In genomic region chr7:124429923-124430322, GRCh38 we compare ENCODE assay signal across 28 cellular contexts.
"Had no signal": no experiment of that assay in that cellular context is flagged by ENCODE, and none has a peak within 500 bp of the region (broad histone marks: within the 10 kb centered on the region; RNA-seq: fewer than 3 reads in every experiment).

No MANE protein-coding gene starts in this region.

- H3K36me3 ChIP-seq: ascending aorta, MG63 had no signal

- H3K4me1 Mint-ChIP-seq: activated CD8-positive, alpha-beta memory T cell treated with anti-CD3 and anti-CD28 coated beads, Interleukin-2, amount 10 ng/mL, durations not matched to agents 7 days and 5 days; activated naive CD8-positive, alpha-beta T cell treated with anti-CD3 and anti-CD28 coated beads, Interleukin-2, amount 50 U/mL, for 24 hours; T-helper 17 cell; WTC11 had no signal

- DNase-seq: activated CD4-positive, alpha-beta T cell treated with anti-CD3 and anti-CD28 coated beads for 48 hours; activated CD4-positive, alpha-beta T cell treated with anti-CD3 and anti-CD28 coated beads, Interleukin-2, amount 50 U/mL, for 4 hours; activated CD4-positive, CD25-positive, alpha-beta regulatory T cell treated with anti-CD3 and anti-CD28 coated beads, Interleukin-2, amount 50 U/mL, for 72 hours; activated CD8-positive, alpha-beta memory T cell treated with anti-CD3 and anti-CD28 coated beads, Interleukin-2, amount 10 ng/mL, durations not matched to agents 7 days and 5 days; activated effector memory CD4-positive, alpha-beta T cell treated with anti-CD3 and anti-CD28 coated beads, Interleukin-2, amount 50 U/mL, for 16 hours; activated naive CD4-positive, alpha-beta T cell treated with Interleukin-2 at 50 U/mL for 16 hours; activated naive CD8-positive, alpha-beta T cell treated with anti-CD3 and anti-CD28 coated beads, Interleukin-2, amount 50 U/mL, for 24 hours; activated T-cell treated with anti-CD3 and anti-CD28 coated beads, Interleukin-2, amount 50 U/mL, for 4 hours; amniotic stem cell; body of pancreas; central memory CD4-positive, alpha-beta T cell; MG63; MV-4-11; NCI-H1092 treated with DMSO at 0.1 percent for 48 hours; NCI-H1436 treated with DMSO at 0.1 percent for 48 hours; NCI-H187; NCI-H2107; NCI-H446 treated with DMSO at 0.1 percent for 48 hours; NCI-H524 treated with DMSO at 0.1 percent for 48 hours; PC-9; SHP77 treated with DMSO at 0.1 percent for 48 hours; T-helper 17 cell; T-helper 9 cell had no signal

- H3K27me3 ChIP-seq: ascending aorta, body of pancreas, MG63 had no signal

- FAIRE-seq: bronchial epithelial cell had no signal

- H2AFZ ChIP-seq: PC-9 had no signal

- H3K27ac Mint-ChIP-seq: activated CD8-positive, alpha-beta memory T cell treated with anti-CD3 and anti-CD28 coated beads, Interleukin-2, amount 10 ng/mL, durations not matched to agents 7 days and 5 days; activated naive CD4-positive, alpha-beta T cell treated with anti-CD3 and anti-CD28 coated beads, Interleukin-2, amount 50 U/mL, for 72 hours; activated naive CD8-positive, alpha-beta T cell treated with anti-CD3 and anti-CD28 coated beads, Interleukin-2, amount 50 U/mL, for 24 hours; T-helper 17 cell; WTC11 had no signal

- H3K9me3 Mint-ChIP-seq: activated T-cell treated with anti-CD3 and anti-CD28 coated beads, Interleukin-2, amount 50 U/mL, for 4 hours; WTC11 had no signal

- H3K27ac ChIP-seq: ascending aorta, body of pancreas, coronary artery, PC-9 had no signal

- H3K9me3 ChIP-seq: ascending aorta, body of pancreas, MG63 had no signal

- H3K4me3 ChIP-seq: ascending aorta, body of pancreas, coronary artery, MG63, PC-9 had no signal

- H3K4me3 Mint-ChIP-seq: activated CD8-positive, alpha-beta memory T cell treated with anti-CD3 and anti-CD28 coated beads, Interleukin-2, amount 10 ng/mL, durations not matched to agents 7 days and 5 days; activated naive CD8-positive, alpha-beta T cell treated with anti-CD3 and anti-CD28 coated beads, Interleukin-2, amount 50 U/mL, for 24 hours; activated T-cell treated with anti-CD3 and anti-CD28 coated beads, Interleukin-2, amount 50 U/mL, for 4 hours; T-helper 17 cell; WTC11 had no signal

- ATAC-seq: activated CD8-positive, alpha-beta memory T cell treated with anti-CD3 and anti-CD28 coated beads, Interleukin-2, amount 10 ng/mL, durations not matched to agents 7 days and 5 days; activated naive CD4-positive, alpha-beta T cell treated with anti-CD3 and anti-CD28 coated beads, Interleukin-2, amount 50 U/mL, for 72 hours; activated naive CD8-positive, alpha-beta T cell treated with anti-CD3 and anti-CD28 coated beads, Interleukin-2, amount 50 U/mL, for 24 hours; activated T-cell treated with anti-CD3 and anti-CD28 coated beads, Interleukin-2, amount 50 U/mL, for 4 hours; body of pancreas; T-helper 17 cell; WTC11 had no signal

- H3K4me1 ChIP-seq: ascending aorta, body of pancreas had no signal

- H3K4me2 ChIP-seq: PC-9 had no signal

- H3K36me3 Mint-ChIP-seq: activated CD8-positive, alpha-beta memory T cell treated with anti-CD3 and anti-CD28 coated beads, Interleukin-2, amount 10 ng/mL, durations not matched to agents 7 days and 5 days; activated naive CD4-positive, alpha-beta T cell treated with anti-CD3 and anti-CD28 coated beads, Interleukin-2, amount 50 U/mL, for 72 hours; WTC11 had no signal

- H3K27me3 Mint-ChIP-seq: activated CD8-positive, alpha-beta memory T cell treated with anti-CD3 and anti-CD28 coated beads, Interleukin-2, amount 10 ng/mL, durations not matched to agents 7 days and 5 days; activated naive CD8-positive, alpha-beta T cell treated with anti-CD3 and anti-CD28 coated beads, Interleukin-2, amount 50 U/mL, for 24 hours; T-helper 17 cell had no signal
